Comparison of ENCODE assay signal across 9 cellular contexts in genomic region chr4:184100297-184100885, GRCh38.
DNase-seq lines count a peak whose midpoint lies in the region; ATAC-seq and TF ChIP-seq lines count a peak whose summit lies in the region.
"Had no signal": no experiment of that assay in that cellular context is flagged by ENCODE, and none has a peak within 500 bp of the region (broad histone marks: within the 10 kb centered on the region; RNA-seq: fewer than 3 reads in every experiment).

No MANE protein-coding gene starts in this region.

- no peak overlapping the region for H3K27ac Mint-ChIP-seq in chondrocyte (ENCODE audit: unreplicated experiment)
- H3K27ac Mint-ChIP-seq: immature natural killer cell had no signal

- no peaks in the 10 kb centered on the region for H3K27me3 ChIP-seq in upper lobe of right lung

- H3K4me1 ChIP-seq in OCI-LY7 (ENCODE audit: insufficient read depth, low read length, poor library complexity, severe bottlenecking) (no peaks in the 10 kb centered on the region), upper lobe of right lung (peaks cover 25% of the 10 kb centered on the region)

- H3K27ac ChIP-seq in OCI-LY7 (ENCODE audit: low read depth, low read length, poor library complexity, severe bottlenecking), result no peak overlapping the region
- H3K27ac ChIP-seq in upper lobe of right lung, result no peak overlapping the region

- no peak overlapping the region for H3K4me3 ChIP-seq in OCI-LY7 (ENCODE audit: low read depth, low read length, poor library complexity, severe bottlenecking)
- no peak overlapping the region for H3K4me3 ChIP-seq in upper lobe of right lung

- CTCF ChIA-PET in OCI-LY7 (lab: Charles Lee; ENCODE audit: unreplicated experiment), result interaction anchor here (1.1 kb wide), 1 partner anchor 11 kb away, joined by 3 read pairs; no protein-coding TSS in a partner anchor

- no peaks in the 10 kb centered on the region for H3K9me3 ChIP-seq in OCI-LY7 (ENCODE audit: low read length)
- H3K9me3 ChIP-seq in upper lobe of right lung, result no peaks in the 10 kb centered on the region

- H4K20me1 ChIP-seq in OCI-LY7 (ENCODE audit: insufficient read depth, low read length), result no peaks in the 10 kb centered on the region

- POLR2A ChIA-PET in OCI-LY7 (lab: Charles Lee), result interaction anchor here (0.7 kb wide), 1 partner anchor 532 kb away, joined by 3 read pairs; no protein-coding TSS in a partner anchor

- no peaks in the 10 kb centered on the region for H3K9me3 Mint-ChIP-seq in chondrocyte (ENCODE audit: low read depth)
- H3K9me3 Mint-ChIP-seq: immature natural killer cell had no signal

- no peaks in the 10 kb centered on the region for H3K36me3 ChIP-seq in OCI-LY7 (ENCODE audit: insufficient read depth, low read length)
- no peaks in the 10 kb centered on the region for H3K36me3 ChIP-seq in upper lobe of right lung

- intact Hi-C loops in OCI-LY7 (cut with micrococcal nuclease; ENCODE audit: unreplicated experiment), result loop anchor here (1.0 kb wide), 1 partner anchor 260 kb away; no protein-coding TSS in a partner anchor
- intact Hi-C loops in upper lobe of right lung (cut with DNase I), result no loop called here

- no peaks in the 10 kb centered on the region for H3K9me2 ChIP-seq in OCI-LY7 (ENCODE audit: insufficient read depth, low read length)

- DNase-seq in DMS53 (lab: John Stamatoyannopoulos, UW) (peak; percentile 67), OCI-LY7 (ENCODE audit: low spot score) (peak; percentile 51), chondrocyte (ENCODE audit: low spot score) (no peak), mucosa of gallbladder (ENCODE audit: low spot score) (peak; percentile 53), upper lobe of right lung (peak; percentile 88), dermis blood vessel endothelial cell (no peak)

- ATAC-seq in GM21528 (IDR thresholded peaks at IDR 0.05; ENCODE audit: low FRiP score, unreplicated experiment) (peak; percentile 59), upper lobe of right lung (peak; percentile 80), HG03469 (IDR thresholded peaks at IDR 0.05; ENCODE audit: unreplicated experiment) (no peak)

- no TSS peak for BruUV-seq in OCI-LY7 (replicated peaks; lab: Mats Ljungman, UMichigan)

- H3K4me3 Mint-ChIP-seq in chondrocyte (ENCODE audit: unreplicated experiment), result no peak overlapping the region

- no peaks in the 10 kb centered on the region for H3K79me2 ChIP-seq in OCI-LY7 (ENCODE audit: insufficient read depth, low read depth, low read length)

- no peak overlapping the region for H3K4me2 ChIP-seq in OCI-LY7 (ENCODE audit: low read length)

- no peak overlapping the region; the same call in 1 of the 2 replicates for H2AFZ ChIP-seq in OCI-LY7 (ENCODE audit: low read length)

- peaks cover 6% of the 10 kb centered on the region for H3K4me1 Mint-ChIP-seq in chondrocyte (ENCODE audit: low read depth)

- no peaks in the 10 kb centered on the region for H3K36me3 Mint-ChIP-seq in chondrocyte (ENCODE audit: low read depth)
- H3K36me3 Mint-ChIP-seq: immature natural killer cell had no signal

- TF ChIP-seq CTCF in OCI-LY7 (conservative IDR thresholded peaks at IDR 0.05; ENCODE audit: low read length) (peak; percentile 94), chondrocyte (IDR thresholded peaks at IDR 0.05) (peak; percentile 81), upper lobe of right lung (IDR thresholded peaks at IDR 0.05) (peak; percentile 85)

- H3K27me3 Mint-ChIP-seq in chondrocyte (ENCODE audit: low read depth), result peaks cover 27% of the 10 kb centered on the region

Comparison
In these comparisons a context has a peak if more than half of its experiments do, and no peak if none do; other contexts are left out.
1. DNase-seq: peak in DMS53 (single experiment), OCI-LY7 (single experiment), mucosa of gallbladder (single experiment) and upper lobe of right lung (single experiment); none in chondrocyte (single experiment) and dermis blood vessel endothelial cell (single experiment).
2. Peak in every context shown above with its lines, with median percentiles within 50 percentile points of each other: CTCF ChIP-seq.